ENCODE assay signal across 20 cellular contexts in the genomic region with DNA sequence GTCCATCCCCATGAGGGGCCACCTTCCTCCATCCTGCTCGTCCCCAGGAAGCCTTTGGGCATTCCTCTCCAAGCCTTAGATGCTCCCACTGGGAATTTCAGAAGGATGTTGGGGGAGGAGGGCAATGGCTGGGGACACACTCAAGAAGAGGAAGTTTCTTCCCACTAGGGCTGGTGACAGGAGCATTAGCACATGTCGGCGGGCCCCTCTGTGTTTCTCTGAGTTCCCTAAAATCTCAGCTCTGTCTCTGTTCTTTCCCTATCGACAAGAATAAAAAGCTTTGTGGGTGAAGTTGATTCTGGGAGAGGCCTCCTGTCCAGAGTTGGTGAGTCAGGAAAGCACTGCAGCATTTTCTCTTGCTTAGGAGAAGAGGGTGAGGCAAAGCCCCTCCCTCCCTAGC. TPM values are rescaled to one million over a fixed set of nuclear protein-coding genes. Genes with fewer than 3 reads are reported as not detected.
DNase-seq lines count a peak whose midpoint lies in the region; ATAC-seq and TF ChIP-seq lines count a peak whose summit lies in the region.
"Had no signal": no experiment of that assay in that cellular context is flagged by ENCODE, and none has a peak within 500 bp of the region (broad histone marks: within the 10 kb centered on the region; RNA-seq: fewer than 3 reads in every experiment).

No MANE protein-coding gene starts in this region.

- peaks cover 12% of the 10 kb centered on the region for H4K20me1 ChIP-seq in IMR-90 (ENCODE audit: insufficient read depth, low read length)

- POLR2A ChIA-PET in IMR-90 (lab: Charles Lee; ENCODE audit: unreplicated experiment) (no interaction called here), WTC11 (lab: Charles Lee) (no interaction called here)

- H3K27me3 Mint-ChIP-seq in WTC11 (ENCODE audit: low read depth): no peaks in the 10 kb centered on the region
- no peaks in the 10 kb centered on the region for H3K27me3 Mint-ChIP-seq in effector memory CD8-positive, alpha-beta T cell
- H3K27me3 Mint-ChIP-seq: CD8-positive, alpha-beta memory T cell had no signal

- H2BK20ac ChIP-seq in IMR-90 (ENCODE audit: low read depth, low read length): no peak overlapping the region

- no peak for ATAC-seq in IMR-90 (ENCODE audit: low read depth)
- ATAC-seq in WTC11: no peak
- peak; percentile 27 for ATAC-seq in left lung
- ATAC-seq in GM21825 (IDR thresholded peaks at IDR 0.05; ENCODE audit: unreplicated experiment): no peak
- ATAC-seq in effector memory CD8-positive, alpha-beta T cell (replicated peaks): no peak
- ATAC-seq: PC-3 had no signal

- no peak overlapping the region for H3K4me3 ChIP-seq in IMR-90 (ENCODE audit: insufficient read depth, low read depth, low read length)
- no peak overlapping the region for H3K4me3 ChIP-seq in left lung

- intact Hi-C loops in IMR-90 (cut with micrococcal nuclease): no loop called here
- intact Hi-C loops in left lung (cut with DNase I): no loop called here

- H4K5ac ChIP-seq in IMR-90 (ENCODE audit: low read depth, low read length): no peak overlapping the region

- no peak overlapping the region for H3K18ac ChIP-seq in IMR-90 (ENCODE audit: low read depth, low read length)

- CTCF ChIA-PET in IMR-90 (lab: Yijun Ruan, JAX): no interaction called here
- CTCF ChIA-PET in WTC11 (lab: Charles Lee): interaction anchor here (1.5 kb wide), 1 partner anchor 42 kb away, joined by 3 read pairs; no protein-coding TSS in a partner anchor

- no CpG with 5 or more reads among the region's 4 CpGs for WGBS in IMR-90 (ENCODE audit: extremely low coverage in 2 of 2, insufficient read length in 1 of 2), 2 experiments

- H3K4me3 Mint-ChIP-seq in WTC11: no peak overlapping the region
- no peak overlapping the region for H3K4me3 Mint-ChIP-seq in effector memory CD8-positive, alpha-beta T cell
- H3K4me3 Mint-ChIP-seq: CD8-positive, alpha-beta memory T cell; H9 had no signal

- no peak overlapping the region for H2BK5ac ChIP-seq in IMR-90 (ENCODE audit: low read depth, low read length, poor library complexity, severe bottlenecking)

- no peak overlapping the region for H3K14ac ChIP-seq in IMR-90 (replicated peaks; ENCODE audit: low read depth, low read length)

- H3K4me2 ChIP-seq in IMR-90 (ENCODE audit: low read depth, low read length): no peak overlapping the region

- no peak overlapping the region for H4K8ac ChIP-seq in IMR-90 (ENCODE audit: low read depth in 2 of 2, low read length in 2 of 2)

- H3K27ac Mint-ChIP-seq in WTC11: peak overlapping the region; percentile 57; the same call in 1 of the 2 replicates
- H3K27ac Mint-ChIP-seq in effector memory CD8-positive, alpha-beta T cell: peak overlapping the region in 1 of 2 donors; percentile 46

- H3K27ac ChIP-seq in IMR-90 (ENCODE audit: insufficient read depth, low read length): no peak overlapping the region
- peak overlapping the region in 1 of 2 donors; percentile 8 for H3K27ac ChIP-seq in left lung
- H3K27ac ChIP-seq in temporal lobe (ENCODE audit: low read depth, low read length): peak overlapping the region; percentile 85
- H3K27ac ChIP-seq: HL-60 had no signal

- H3K4me1 ChIP-seq in IMR-90 (ENCODE audit: control insufficient read depth, insufficient read depth, low read length): no peaks in the 10 kb centered on the region
- peaks cover 0 to 17% of the 10 kb centered on the region in 2 donors for H3K4me1 ChIP-seq in left lung

- H3K36me3 Mint-ChIP-seq in WTC11: peaks cover 6% of the 10 kb centered on the region
- peaks cover 38% of the 10 kb centered on the region for H3K36me3 Mint-ChIP-seq in effector memory CD8-positive, alpha-beta T cell (ENCODE audit: insufficient read depth)

- peaks cover 13% of the 10 kb centered on the region for H3K4me1 Mint-ChIP-seq in WTC11
- H3K4me1 Mint-ChIP-seq in effector memory CD8-positive, alpha-beta T cell (ENCODE audit: low read depth in 2 of 2): peaks cover 5 to 6% of the 10 kb centered on the region in 2 donors

- H3K56ac ChIP-seq in IMR-90 (ENCODE audit: extremely low read depth, insufficient read depth, low read length): no peak overlapping the region

- H3K9me3 ChIP-seq in IMR-90 (ENCODE audit: control insufficient read depth, insufficient read depth, low read length): no peaks in the 10 kb centered on the region
- H3K9me3 ChIP-seq in left lung: no peaks in the 10 kb centered on the region

- H2AFZ ChIP-seq in IMR-90 (replicated peaks; ENCODE audit: low read length, poor library complexity): no peak overlapping the region

- TF ChIP-seq POLR2A in IMR-90 (IDR thresholded peaks at IDR 0.05; ENCODE audit: low read depth, low read length): no peak

- no peak overlapping the region for H2BK15ac ChIP-seq in IMR-90 (ENCODE audit: low read depth, low read length)

- DNase-seq in IMR-90 (no peak), WTC11 (ENCODE audit: low spot score) (no peak), left lung (peak in 1 of 2 donors; percentile 24), COLO829 (ENCODE audit: low spot score) (no peak)
- no peak for DNase-seq in effector memory CD8-positive, alpha-beta T cell
- DNase-seq: ACHN; AML-193; CD8-positive, alpha-beta memory T cell; DMS79 treated with DMSO at 0.1 percent for 48 hours; H9; NCI-H1417; NCI-H187 treated with DMSO at 0.1 percent for 48 hours; NCI-H446 treated with DMSO at 0.1 percent for 48 hours; PC-3 had no signal

- no peak for TF ChIP-seq RAD21 in IMR-90 (IDR thresholded peaks at IDR 0.05; ENCODE audit: low read length)

- in situ Hi-C loops in IMR-90 (cut with MboI; ENCODE audit: low sequenced_read_pairs): no loop called here

- peaks cover 0 to 17% of the 10 kb centered on the region in 2 experiments; a peak in 2 of 4 replicates for H3K79me1 ChIP-seq in IMR-90 (ENCODE audit: low read depth in 1 of 2, low read length in 2 of 2)

- dilution Hi-C loops in IMR-90 (cut with HindIII; ENCODE audit: low sequenced_read_pairs, unreplicated experiment): no loop called here

- H2BK120ac ChIP-seq in IMR-90 (ENCODE audit: low read depth, low read length): no peak overlapping the region

- no TSS peak for BruUV-seq in IMR-90 (replicated peaks; lab: Mats Ljungman, UMichigan)

- H3K9me3 Mint-ChIP-seq in WTC11: no peaks in the 10 kb centered on the region
- no peaks in the 10 kb centered on the region for H3K9me3 Mint-ChIP-seq in effector memory CD8-positive, alpha-beta T cell
- H3K9me3 Mint-ChIP-seq: CD8-positive, alpha-beta memory T cell; H9 had no signal

- H3K27me3 ChIP-seq in IMR-90 (ENCODE audit: control insufficient read depth, insufficient read depth, low read length) (no peaks in the 10 kb centered on the region), left lung (no peaks in the 10 kb centered on the region)

- H3K4ac ChIP-seq in IMR-90 (ENCODE audit: low read depth, low read length): no peak overlapping the region

- peaks cover 19% of the 10 kb centered on the region for H3K36me3 ChIP-seq in IMR-90 (ENCODE audit: control insufficient read depth, insufficient read depth, low read length)
- H3K36me3 ChIP-seq in left lung: peaks cover 0 to 42% of the 10 kb centered on the region in 2 donors

- H4K91ac ChIP-seq in IMR-90 (ENCODE audit: insufficient read depth, low read depth, low read length): no peak overlapping the region

- H3K9ac ChIP-seq in IMR-90 (ENCODE audit: low read depth, low read length): no peak overlapping the region

- TF ChIP-seq CTCF in IMR-90 (conservative IDR thresholded peaks at IDR 0.05; ENCODE audit: low read depth, low read length) (no peak), WTC11 (IDR thresholded peaks at IDR 0.05) (no peak), left lung (IDR thresholded peaks at IDR 0.05) (no peak)

- H2AK9ac ChIP-seq in IMR-90 (replicated peaks; ENCODE audit: low read depth, low read length, poor library complexity): peak overlapping the region; percentile 33

- no peaks in the 10 kb centered on the region for H3K9me1 ChIP-seq in IMR-90 (ENCODE audit: insufficient read depth, low read length)

- H2AK5ac ChIP-seq in IMR-90 (ENCODE audit: low read depth, low read length): no peak overlapping the region

- H3K23ac ChIP-seq in IMR-90 (ENCODE audit: low read depth, low read length): no peak overlapping the region

TF ChIP-seq in IMR-90, 13 proteins besides CTCF, POLR2A, EP300 and RAD21 (continues in another document):
- TF ChIP-seq NFE2L2 (IDR thresholded peaks at IDR 0.05; ENCODE audit: low read depth, low read length) (no peak), RCOR1 (IDR thresholded peaks at IDR 0.05; ENCODE audit: insufficient replicate concordance, low read length) (no peak), CHD1 (IDR thresholded peaks at IDR 0.05; ENCODE audit: low read depth, low read length) (no peak), MAZ (IDR thresholded peaks at IDR 0.05; ENCODE audit: borderline replicate concordance, low read depth, low read length) (no peak)

TF ChIP-seq in WTC11, 78 proteins besides CTCF, POLR2A, EP300 and RAD21 (continues in another document):
- no peak for TF ChIP-seq FOXJ3 (CRISPR knock-in tag; IDR thresholded peaks at IDR 0.05; ENCODE audit: borderline replicate concordance)
- TF ChIP-seq CREM (CRISPR knock-in tag; IDR thresholded peaks at IDR 0.05): no peak

RNA-seq across cellular contexts. Expression of gene C17orf107, which starts 19.7 kb away (rescaled TPM):
- total RNA-seq in IMR-90 (2012; rRNA removed) (0.54 and 0.56 TPM in 2 replicates), WTC11 (2021) (8.2 to 8.7 TPM (median 8.7 TPM) in 3 replicates), left lung (1 to 10 TPM; 2.0 to 5.3 TPM), temporal lobe (3.7 TPM)
- polyA plus RNA-seq in IMR-90 (2012; rRNA removed): 0.82 and 1.3 TPM in 2 replicates
- polyA plus RNA-seq in IMR-90 (2012; cell fraction: cytosol; rRNA removed): 0.35 and 1.2 TPM in 2 replicates
- polyA plus RNA-seq in IMR-90 (2012; cell fraction: nucleus; rRNA removed; ENCODE audit: low replicate concordance): 0.92 and 1.2 TPM in 2 replicates
- total RNA-seq: G401, SK-MEL-5 had no signal

RNA-seq across cellular contexts. Expression of gene CHRNE, which starts 23.3 kb away (rescaled TPM):
- total RNA-seq in IMR-90 (2012; rRNA removed): under 0.01 TPM in 2 replicates
- polyA plus RNA-seq in IMR-90 (2012; rRNA removed): 0.21 and 0.24 TPM in 2 replicates
- 0.06 and 0.31 TPM in 2 replicates for polyA plus RNA-seq in IMR-90 (2012; cell fraction: cytosol; rRNA removed)
- 1.4 and 1.7 TPM in 2 replicates for polyA plus RNA-seq in IMR-90 (2012; cell fraction: nucleus; rRNA removed; ENCODE audit: low replicate concordance)
- total RNA-seq in WTC11 (2021): 0.64 to 0.78 TPM (median 0.70 TPM) in 3 replicates
- 1 to 10 TPM; 2.9 to 4.9 TPM for total RNA-seq in left lung
- total RNA-seq in temporal lobe: 0.25 TPM
- total RNA-seq: G401, LHCN-M2 had no signal

RNA-seq across cellular contexts. Expression of gene MINK1, which starts 46.5 kb away (rescaled TPM):
- 12.2 and 12.8 TPM in 2 replicates for total RNA-seq in IMR-90 (2012; rRNA removed)
- 40.9 and 41.3 TPM in 2 replicates for polyA plus RNA-seq in IMR-90 (2012; rRNA removed)
- polyA plus RNA-seq in IMR-90 (2012; cell fraction: cytosol; rRNA removed): 32.0 and 34.9 TPM in 2 replicates
- polyA plus RNA-seq in IMR-90 (2012; cell fraction: nucleus; rRNA removed; ENCODE audit: low replicate concordance): 214 and 296 TPM in 2 replicates
- 92.1 to 105 TPM (median 96.2 TPM) in 3 replicates for total RNA-seq in WTC11 (2021)
- total RNA-seq in left lung: 10 to 100 TPM; 84.1 to 85.4 TPM
- 22.9 TPM for total RNA-seq in temporal lobe

RNA-seq across cellular contexts. Expression of gene GP1BA, which starts 52.5 kb away (rescaled TPM):
- total RNA-seq in IMR-90 (2012; rRNA removed) (not detected in 2 replicates), WTC11 (2021) (not detected in 3 replicates), left lung (under 1 TPM; 0.31 to 0.96 TPM), temporal lobe (not detected)
- not detected in 2 replicates for polyA plus RNA-seq in IMR-90 (2012; rRNA removed)
- 0.03 TPM in 1 of 2 replicates, not detected in the other for polyA plus RNA-seq in IMR-90 (2012; cell fraction: cytosol; rRNA removed)
- not detected in 2 replicates for polyA plus RNA-seq in IMR-90 (2012; cell fraction: nucleus; rRNA removed; ENCODE audit: low replicate concordance)
- total RNA-seq: CD8-positive, alpha-beta memory T cell; G401; H9; LHCN-M2; PC-3; SK-MEL-5 had no signal
- polyA plus RNA-seq: CD8-positive, alpha-beta memory T cell had no signal
